Comparison of ENCODE assay signal across 1 cellular context in the genomic region with DNA sequence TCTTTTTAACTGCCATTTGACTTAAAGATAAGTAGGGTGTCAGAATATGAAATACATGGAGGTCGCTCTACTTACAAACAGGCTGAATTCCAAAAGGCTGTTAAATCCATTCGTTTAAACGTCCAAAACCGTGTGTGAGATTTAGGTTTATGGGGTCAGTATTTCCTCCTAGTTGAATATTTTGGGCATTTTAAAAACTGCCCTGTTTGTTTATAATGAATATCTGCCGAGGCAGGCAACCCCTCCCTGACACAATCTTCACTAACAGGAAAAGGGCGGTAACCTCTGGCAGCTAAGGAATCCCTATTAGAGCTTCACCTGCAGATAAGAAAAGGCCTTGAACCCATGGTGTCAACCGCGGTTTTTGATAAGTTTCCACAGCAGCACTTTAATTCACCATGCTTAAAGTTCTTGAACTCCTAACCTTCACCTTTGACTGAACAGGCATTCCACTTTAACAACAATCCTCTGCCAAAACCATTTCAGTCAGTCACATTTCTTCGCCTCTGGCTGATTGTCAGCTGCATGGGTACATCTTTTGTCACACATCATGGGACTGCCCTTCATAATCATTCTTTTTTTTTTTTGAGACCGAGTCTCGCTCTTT.
A peak's percentile ranks its signal among the peaks of the same experiment; 100 is the strongest.
TF ChIP-seq lines count a peak whose summit lies in the region.

No MANE protein-coding gene starts in this region.

TF ChIP-seq in HepG2, 621 proteins besides CTCF, POLR2A, EP300 and RAD21 (continued from another document):
- TF ChIP-seq ZFX (CRISPR knock-in tag; IDR thresholded peaks at IDR 0.05; ENCODE audit: low read depth) (no peak), HMG20B (CRISPR knock-in tag; conservative IDR thresholded peaks at IDR 0.05) (peak; percentile 62; the same call in 1 of the 2 replicates), MIER3 (CRISPR knock-in tag; IDR thresholded peaks at IDR 0.05; ENCODE audit: borderline replicate concordance) (0 out of 2 replicates have a peak, but pooled peaks have one; percentile 29), MLLT10 (CRISPR knock-in tag; IDR thresholded peaks at IDR 0.05) (no peak)
